ENCODE assay signal across 15 cellular contexts in genomic region chr6:4374231-4374630, GRCh38.
"Had no signal": no experiment of that assay in that cellular context is flagged by ENCODE, and none has a peak within 500 bp of the region (broad histone marks: within the 10 kb centered on the region; RNA-seq: fewer than 3 reads in every experiment).

No MANE protein-coding gene starts in this region.

- H3K36me3 ChIP-seq: esophagus squamous epithelium, right lobe of liver, spleen had no signal

- FAIRE-seq: endothelial cell of umbilical vein had no signal

- DNase-seq: activated B cell treated with CpG ODN at 0.5 μM for 24 hours; activated CD4-positive, alpha-beta T cell treated with anti-CD3 and anti-CD28 coated beads for 48 hours; activated naive CD4-positive, alpha-beta T cell; activated naive CD8-positive, alpha-beta T cell treated with anti-CD3 and anti-CD28 coated beads, Interleukin-2, amount 10 ng/mL, durations not matched to agents 7 days and 5 days; central memory CD4-positive, alpha-beta T cell; effector CD4-positive, alpha-beta T cell; esophagus squamous epithelium; kidney glomerular epithelial cell; nephron progenitor cell; right lobe of liver; spleen; stimulated activated CD4-positive, alpha-beta T cell treated with anti-CD3 and anti-CD28 coated beads, Interleukin-1b, Interleukin-23, amount 100 ng/mL, for 48 hours; T-helper 17 cell had no signal

- H3K27ac ChIP-seq: coronary artery, esophagus squamous epithelium, right lobe of liver, spleen had no signal

- H3K9me3 ChIP-seq: esophagus squamous epithelium, right lobe of liver, spleen had no signal

- H3K4me3 ChIP-seq: coronary artery, esophagus squamous epithelium, right lobe of liver, spleen had no signal

- H3K27me3 ChIP-seq: esophagus squamous epithelium, right lobe of liver had no signal

- H3K4me1 ChIP-seq: right lobe of liver, spleen had no signal
